ENCODE assay signal across 4 cellular contexts in the genomic region with DNA sequence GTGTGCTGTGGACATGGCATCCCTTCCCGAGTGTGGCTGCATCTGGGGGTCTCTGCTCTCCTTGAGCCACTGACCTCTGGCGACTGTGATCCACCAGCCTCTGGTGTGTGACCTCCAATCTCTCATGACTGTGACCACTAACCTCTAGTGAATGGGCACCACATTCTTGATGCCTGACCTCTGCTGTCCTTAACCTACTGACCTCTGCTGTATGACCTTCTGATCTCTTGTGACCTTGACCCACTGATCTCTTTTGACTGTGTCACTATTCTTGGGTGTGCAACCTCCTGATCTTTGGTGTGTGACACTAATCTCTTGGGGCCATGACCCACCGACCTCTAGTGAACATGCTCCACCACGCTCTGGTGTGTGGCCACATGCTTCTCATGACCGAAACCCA.
TF ChIP-seq lines count a peak whose summit lies in the region.

No MANE protein-coding gene starts in this region.

TF ChIP-seq in GM23338, 12 proteins besides CTCF, POLR2A, EP300 and RAD21 (continues in another document):
- no peak for TF ChIP-seq CREB1 (CRISPR knock-in tag; IDR thresholded peaks at IDR 0.05; ENCODE audit: low read depth)

TF ChIP-seq in IMR-90, 13 proteins besides CTCF, POLR2A, EP300 and RAD21:
- no peak for TF ChIP-seq MXI1 (IDR thresholded peaks at IDR 0.05; ENCODE audit: borderline replicate concordance, low read depth, low read length)
- no peak for TF ChIP-seq RCOR1 (IDR thresholded peaks at IDR 0.05; ENCODE audit: insufficient replicate concordance, low read length)
- no peak for TF ChIP-seq BHLHE40 (IDR thresholded peaks at IDR 0.05; ENCODE audit: low read depth, low read length)
- TF ChIP-seq FOS (IDR thresholded peaks at IDR 0.05; ENCODE audit: low read depth, low read length): no peak
- TF ChIP-seq MAFK (IDR thresholded peaks at IDR 0.05; ENCODE audit: low read depth, low read length): no peak
- no peak for TF ChIP-seq SMC3 (IDR thresholded peaks at IDR 0.05; ENCODE audit: low read depth, low read length)
- no peak for TF ChIP-seq ELK1 (IDR thresholded peaks at IDR 0.05; ENCODE audit: borderline replicate concordance, low read depth, low read length)

TF ChIP-seq in K562, 482 proteins besides CTCF, POLR2A, EP300 and RAD21:
- TF ChIP-seq JUN (IDR thresholded peaks at IDR 0.05; ENCODE audit: borderline replicate concordance, low read depth, low read length): no peak
- no peak for TF ChIP-seq JUN (CRISPR knock-in tag; IDR thresholded peaks at IDR 0.05; ENCODE audit: borderline replicate concordance)
- TF ChIP-seq ZNF175 (CRISPR knock-in tag; IDR thresholded peaks at IDR 0.05; ENCODE audit: low read depth): no peak
- peak; percentile 87 for TF ChIP-seq ESRRA (IDR thresholded peaks at IDR 0.05; ENCODE audit: borderline replicate concordance, low read depth)
- TF ChIP-seq, protein P1, sequence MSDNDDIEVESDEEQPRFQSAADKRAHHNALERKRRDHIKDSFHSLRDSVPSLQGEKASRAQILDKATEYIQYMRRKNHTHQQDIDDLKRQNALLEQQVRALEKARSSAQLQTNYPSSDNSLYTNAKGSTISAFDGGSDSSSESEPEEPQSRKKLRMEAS (CRISPR knock-in tag; IDR thresholded peaks at IDR 0.05): peak; percentile 30; the same call in 1 of the 2 replicates
- no peak for TF ChIP-seq NR2C1 (IDR thresholded peaks at IDR 0.05)
- TF ChIP-seq NR2C1 (tag; IDR thresholded peaks at IDR 0.05): peak; percentile 69

TF ChIP-seq in liver, 16 proteins besides CTCF, POLR2A, EP300 and RAD21:
- TF ChIP-seq NR2F2 (IDR thresholded peaks at IDR 0.05) (peak; percentile 88), SP1 (IDR thresholded peaks at IDR 0.05) (no peak), REST (IDR thresholded peaks at IDR 0.05) (no peak), HNF4G (IDR thresholded peaks at IDR 0.05) (no peak), YY1 (IDR thresholded peaks at IDR 0.05) (no peak), JUND (IDR thresholded peaks at IDR 0.05) (no peak), TAF1 (conservative IDR thresholded peaks at IDR 0.05) (no peak)
TF ChIP-seq in liver: peak in this region for 1.
